ENCODE assay signal across 18 cellular contexts in genomic region chr2:46013726-46014125, GRCh38.
A peak's percentile ranks its signal among the peaks of the same experiment; 100 is the strongest.
DNase-seq lines count a peak whose midpoint lies in the region; ATAC-seq and TF ChIP-seq lines count a peak whose summit lies in the region.
"Had no signal": no experiment of that assay in that cellular context is flagged by ENCODE, and none has a peak within 500 bp of the region (broad histone marks: within the 10 kb centered on the region; RNA-seq: fewer than 3 reads in every experiment).

No MANE protein-coding gene starts in this region.

- H3K79me1 ChIP-seq in H9 (ENCODE audit: insufficient read depth, low read depth, low read length, poor library complexity, severe bottlenecking) = no peaks in the 10 kb centered on the region

- peaks cover 61% of the 10 kb centered on the region for H3K4me1 Mint-ChIP-seq in activated CD4-positive, alpha-beta memory T cell treated with anti-CD3 and anti-CD28 coated beads, Interleukin-2, amount 10 ng/mL, durations not matched to agents 7 days and 5 days
- H3K4me1 Mint-ChIP-seq in activated CD4-positive, alpha-beta memory T cell treated with anti-CD3 and anti-CD28 coated beads for 36 hours (ENCODE audit: low read depth) = peaks cover 12% of the 10 kb centered on the region
- H3K4me1 Mint-ChIP-seq in H9 = peaks cover 25 to 33% of the 10 kb centered on the region in 2 experiments
- peaks cover 34% of the 10 kb centered on the region for H3K4me1 Mint-ChIP-seq in endothelial cell (ENCODE audit: unreplicated experiment)
- H3K4me1 Mint-ChIP-seq in stimulated activated effector memory CD8-positive, alpha-beta T cell treated with anti-CD3 and anti-CD28 coated beads, Interleukin-12 subunit alpha, Interleukin-12 subunit beta, amount 100 ng/mL, for 72 hours = peaks cover 44% of the 10 kb centered on the region
- no peaks in the 10 kb centered on the region for H3K4me1 Mint-ChIP-seq in activated CD4-positive, alpha-beta T cell treated with anti-CD3 and anti-CD28 coated beads for 36 hours
- H3K4me1 Mint-ChIP-seq: CD8-positive, alpha-beta memory T cell had no signal

- H3K9me3 ChIP-seq in H9 (ENCODE audit: control insufficient read depth, low read depth, low read length) = no peaks in the 10 kb centered on the region
- H3K9me3 ChIP-seq: BLaER1, Caco-2 had no signal

- H2BK15ac ChIP-seq in H9 (ENCODE audit: low read depth, low read length) = no peak overlapping the region

- H3K56ac ChIP-seq in H9 (ENCODE audit: insufficient read length, low read depth, low read length) = no peak overlapping the region

- no peaks in the 10 kb centered on the region for H3K79me2 ChIP-seq in H9 (ENCODE audit: insufficient read depth, low read length)

- no peak overlapping the region for H3K4ac ChIP-seq in H9 (ENCODE audit: low read depth, low read length)

- no peaks in the 10 kb centered on the region for H3K23me2 ChIP-seq in H9 (ENCODE audit: insufficient read length, low read depth, low read length, poor library complexity, severe bottlenecking)

- H3T11ph ChIP-seq in H9 (ENCODE audit: low read length) = no peak overlapping the region

- no peak overlapping the region for H3K9ac ChIP-seq in H9 (ENCODE audit: extremely low read depth, insufficient read length, low read length)
- H3K9ac ChIP-seq: BLaER1, GM23248 had no signal

- H3K27ac ChIP-seq in H9 (ENCODE audit: insufficient read length, low read depth, low read length) = no peak overlapping the region
- H3K27ac ChIP-seq: 22Rv1, BLaER1, GM23248 had no signal

- no peak overlapping the region for H3K18ac ChIP-seq in H9 (ENCODE audit: insufficient read length, low read depth, low read length)

- H4K91ac ChIP-seq in H9 (ENCODE audit: insufficient read length, low read depth, low read length) = no peak overlapping the region

- H3K27me3 ChIP-seq in H9 (ENCODE audit: insufficient read depth, low read length) = no peaks in the 10 kb centered on the region
- H3K27me3 ChIP-seq: BLaER1 had no signal

- H3K36me3 Mint-ChIP-seq in activated CD4-positive, alpha-beta memory T cell treated with anti-CD3 and anti-CD28 coated beads, Interleukin-2, amount 10 ng/mL, durations not matched to agents 7 days and 5 days (ENCODE audit: low read depth) = peaks cover 43% of the 10 kb centered on the region
- peaks cover 3% of the 10 kb centered on the region for H3K36me3 Mint-ChIP-seq in activated CD4-positive, alpha-beta memory T cell treated with anti-CD3 and anti-CD28 coated beads for 36 hours
- H3K36me3 Mint-ChIP-seq in H9 (ENCODE audit: insufficient read depth in 1 of 3, low read depth in 3 of 3) (no peaks in the 10 kb centered on the region; a peak in 1 of 7 replicates), endothelial cell (ENCODE audit: low read depth, unreplicated experiment) (peaks cover 4% of the 10 kb centered on the region)
- H3K36me3 Mint-ChIP-seq in stimulated activated effector memory CD8-positive, alpha-beta T cell treated with anti-CD3 and anti-CD28 coated beads, Interleukin-12 subunit alpha, Interleukin-12 subunit beta, amount 100 ng/mL, for 72 hours = peaks cover 18% of the 10 kb centered on the region
- H3K36me3 Mint-ChIP-seq in activated CD4-positive, alpha-beta T cell treated with anti-CD3 and anti-CD28 coated beads for 36 hours (ENCODE audit: low read depth) = peaks cover 5% of the 10 kb centered on the region

- H3K4me1 ChIP-seq in H9 (ENCODE audit: insufficient read depth, low read length) = peaks cover 15% of the 10 kb centered on the region
- H3K4me1 ChIP-seq: Caco-2 had no signal

- no peak overlapping the region for H3K14ac ChIP-seq in H9 (ENCODE audit: insufficient read depth, low read length)

- no peak overlapping the region for H3K4me3 Mint-ChIP-seq in activated CD4-positive, alpha-beta memory T cell treated with anti-CD3 and anti-CD28 coated beads, Interleukin-2, amount 10 ng/mL, durations not matched to agents 7 days and 5 days
- no peak overlapping the region for H3K4me3 Mint-ChIP-seq in activated CD4-positive, alpha-beta memory T cell treated with anti-CD3 and anti-CD28 coated beads for 36 hours
- no peak overlapping the region for H3K4me3 Mint-ChIP-seq in H9
- H3K4me3 Mint-ChIP-seq in endothelial cell (ENCODE audit: unreplicated experiment) = peak overlapping the region; percentile 8
- H3K4me3 Mint-ChIP-seq in stimulated activated effector memory CD8-positive, alpha-beta T cell treated with anti-CD3 and anti-CD28 coated beads, Interleukin-12 subunit alpha, Interleukin-12 subunit beta, amount 100 ng/mL, for 72 hours = no peak overlapping the region
- H3K4me3 Mint-ChIP-seq in activated CD4-positive, alpha-beta T cell treated with anti-CD3 and anti-CD28 coated beads for 36 hours = no peak overlapping the region
- H3K4me3 Mint-ChIP-seq: CD8-positive, alpha-beta memory T cell had no signal

- no peak overlapping the region for H3K4me2 ChIP-seq in H9 (ENCODE audit: insufficient read depth, insufficient read length, low read length)
- H3K4me2 ChIP-seq: BLaER1 had no signal

- POLR2A ChIA-PET in activated CD4-positive, alpha-beta memory T cell treated with anti-CD3 and anti-CD28 coated beads, Interleukin-2, amount 10 ng/mL, durations not matched to agents 7 days and 5 days (lab: Charles Lee) = interaction anchor here (0.7 kb wide), 1 partner anchor 24 kb away, joined by 3 read pairs; no protein-coding TSS in a partner anchor
- POLR2A ChIA-PET in activated CD4-positive, alpha-beta memory T cell treated with anti-CD3 and anti-CD28 coated beads for 36 hours (lab: Charles Lee) = interaction anchor here (1.3 kb wide), 1 partner anchor 12 kb away, joined by 3 read pairs; no protein-coding TSS in a partner anchor
- POLR2A ChIA-PET in activated CD4-positive, alpha-beta T cell treated with anti-CD3 and anti-CD28 coated beads for 36 hours (lab: Charles Lee) = no interaction called here

- H2BK120ac ChIP-seq in H9 (ENCODE audit: low read depth, low read length, poor library complexity, severe bottlenecking) = no peak overlapping the region

- ATAC-seq in stimulated activated effector memory CD8-positive, alpha-beta T cell treated with anti-CD3 and anti-CD28 coated beads, Interleukin-12 subunit alpha, Interleukin-12 subunit beta, amount 100 ng/mL, for 72 hours = no peak
- no peak for ATAC-seq in activated CD4-positive, alpha-beta T cell treated with anti-CD3 and anti-CD28 coated beads for 36 hours
- ATAC-seq: K562 had no signal

- no peak overlapping the region for H2BK5ac ChIP-seq in H9 (ENCODE audit: insufficient read length, low read length)

- DNase-seq in activated CD4-positive, alpha-beta memory T cell treated with anti-CD3 and anti-CD28 coated beads, Interleukin-2, amount 10 ng/mL, durations not matched to agents 7 days and 5 days = peak; percentile 4
- DNase-seq in activated CD4-positive, alpha-beta memory T cell treated with anti-CD3 and anti-CD28 coated beads for 36 hours = no peak
- DNase-seq in H9 (no peak), endothelial cell (ENCODE audit: low spot score) (no peak), NCI-H82 (lab: John Stamatoyannopoulos, UW) (no peak), NCI-H510A (lab: John Stamatoyannopoulos, UW) (no peak)
- DNase-seq in stimulated activated effector memory CD8-positive, alpha-beta T cell treated with anti-CD3 and anti-CD28 coated beads, Interleukin-12 subunit alpha, Interleukin-12 subunit beta, amount 100 ng/mL, for 72 hours (ENCODE audit: low spot score in 2 of 2) = no peak
- DNase-seq in activated CD4-positive, alpha-beta T cell treated with anti-CD3 and anti-CD28 coated beads for 36 hours = no peak
- DNase-seq: AML-193; Caco-2; CD8-positive, alpha-beta memory T cell; DMS53; GF-D8; GM23248; HCEC 1CT had no signal

- H3K27me3 Mint-ChIP-seq in activated CD4-positive, alpha-beta memory T cell treated with anti-CD3 and anti-CD28 coated beads, Interleukin-2, amount 10 ng/mL, durations not matched to agents 7 days and 5 days = no peaks in the 10 kb centered on the region
- no peaks in the 10 kb centered on the region for H3K27me3 Mint-ChIP-seq in activated CD4-positive, alpha-beta memory T cell treated with anti-CD3 and anti-CD28 coated beads for 36 hours
- no peaks in the 10 kb centered on the region for H3K27me3 Mint-ChIP-seq in H9 (ENCODE audit: low read depth)
- H3K27me3 Mint-ChIP-seq in endothelial cell (ENCODE audit: unreplicated experiment) = peaks cover 6% of the 10 kb centered on the region
- no peaks in the 10 kb centered on the region for H3K27me3 Mint-ChIP-seq in activated CD4-positive, alpha-beta T cell treated with anti-CD3 and anti-CD28 coated beads for 36 hours
- H3K27me3 Mint-ChIP-seq: CD8-positive, alpha-beta memory T cell had no signal

- H2BK12ac ChIP-seq in H9 (ENCODE audit: insufficient read length, low read depth, low read length) = peak overlapping the region; percentile 4

- WGBS in H9 (ENCODE audit: extremely low coverage, insufficient read length, low lambda C conversion rate) = no CpG with 5 or more reads among the region's 5 CpGs

- TF ChIP-seq CTCF in H9 (conservative IDR thresholded peaks at IDR 0.05) (no peak), endothelial cell (IDR thresholded peaks at IDR 0.05; ENCODE audit: unreplicated experiment) (no peak)

- H3K9me3 Mint-ChIP-seq in activated CD4-positive, alpha-beta memory T cell treated with anti-CD3 and anti-CD28 coated beads, Interleukin-2, amount 10 ng/mL, durations not matched to agents 7 days and 5 days = no peaks in the 10 kb centered on the region
- H3K9me3 Mint-ChIP-seq in activated CD4-positive, alpha-beta memory T cell treated with anti-CD3 and anti-CD28 coated beads for 36 hours = no peaks in the 10 kb centered on the region
- no peaks in the 10 kb centered on the region for H3K9me3 Mint-ChIP-seq in H9
- H3K9me3 Mint-ChIP-seq in endothelial cell (ENCODE audit: unreplicated experiment) = no peaks in the 10 kb centered on the region
- H3K9me3 Mint-ChIP-seq in stimulated activated effector memory CD8-positive, alpha-beta T cell treated with anti-CD3 and anti-CD28 coated beads, Interleukin-12 subunit alpha, Interleukin-12 subunit beta, amount 100 ng/mL, for 72 hours = no peaks in the 10 kb centered on the region
- no peaks in the 10 kb centered on the region for H3K9me3 Mint-ChIP-seq in activated CD4-positive, alpha-beta T cell treated with anti-CD3 and anti-CD28 coated beads for 36 hours (ENCODE audit: low read depth)
- H3K9me3 Mint-ChIP-seq: CD8-positive, alpha-beta memory T cell had no signal

- no peak overlapping the region for H4K5ac ChIP-seq in H9 (ENCODE audit: insufficient read length, low read depth, low read length)

- H3K27ac Mint-ChIP-seq in activated CD4-positive, alpha-beta memory T cell treated with anti-CD3 and anti-CD28 coated beads, Interleukin-2, amount 10 ng/mL, durations not matched to agents 7 days and 5 days = no peak overlapping the region
- no peak overlapping the region for H3K27ac Mint-ChIP-seq in activated CD4-positive, alpha-beta memory T cell treated with anti-CD3 and anti-CD28 coated beads for 36 hours
- H3K27ac Mint-ChIP-seq in H9 (no peak overlapping the region), endothelial cell (ENCODE audit: unreplicated experiment) (no peak overlapping the region)
- peak overlapping the region; percentile 85 for H3K27ac Mint-ChIP-seq in stimulated activated effector memory CD8-positive, alpha-beta T cell treated with anti-CD3 and anti-CD28 coated beads, Interleukin-12 subunit alpha, Interleukin-12 subunit beta, amount 100 ng/mL, for 72 hours
- no peak overlapping the region for H3K27ac Mint-ChIP-seq in activated CD4-positive, alpha-beta T cell treated with anti-CD3 and anti-CD28 coated beads for 36 hours
- H3K27ac Mint-ChIP-seq: CD8-positive, alpha-beta memory T cell had no signal

- no peak overlapping the region for H2AK5ac ChIP-seq in H9 (ENCODE audit: insufficient read length, low read length)

- no peak overlapping the region for H4K8ac ChIP-seq in H9 (replicated peaks; ENCODE audit: insufficient read length, low read depth, low read length)

- no peak overlapping the region for H2BK20ac ChIP-seq in H9 (ENCODE audit: low read depth, low read length, poor library complexity, severe bottlenecking)

- no peak overlapping the region for H3K23ac ChIP-seq in H9 (ENCODE audit: insufficient read length, low read depth, low read length)

- H2AFZ ChIP-seq in H9 (ENCODE audit: low read length) = no peak overlapping the region
- H2AFZ ChIP-seq: GM23248 had no signal

- no peaks in the 10 kb centered on the region for H4K20me1 ChIP-seq in H9 (ENCODE audit: control insufficient read depth, insufficient read depth, insufficient read length)

- intact Hi-C loops in activated CD4-positive, alpha-beta memory T cell treated with anti-CD3 and anti-CD28 coated beads for 36 hours (cut with micrococcal nuclease) = loop anchor here (5.0 kb wide), 1 partner anchor 34 kb away; no protein-coding TSS in a partner anchor
- intact Hi-C loops in activated CD4-positive, alpha-beta T cell treated with anti-CD3 and anti-CD28 coated beads for 36 hours (cut with DNase I, micrococcal nuclease) = loop anchor here (5.0 kb wide), 4 partner anchors 54 to 874 kb away; partner anchors contain the start of gene EPAS1 (in 1 of the 2)

- CTCF ChIA-PET in activated CD4-positive, alpha-beta memory T cell treated with anti-CD3 and anti-CD28 coated beads, Interleukin-2, amount 10 ng/mL, durations not matched to agents 7 days and 5 days (lab: Charles Lee) = interaction anchor here (0.9 to 2.7 kb wide), 5 partner anchors 15 to 447 kb away, joined by 4 to 17 read pairs (median 5); no protein-coding TSS in a partner anchor
- CTCF ChIA-PET in activated CD4-positive, alpha-beta memory T cell treated with anti-CD3 and anti-CD28 coated beads for 36 hours (lab: Charles Lee) = interaction anchor here (0.9 to 1.3 kb wide), 5 partner anchors 20 to 352 kb away, joined by 3 to 6 read pairs (median 4); no protein-coding TSS in a partner anchor
- CTCF ChIA-PET in activated CD4-positive, alpha-beta T cell treated with anti-CD3 and anti-CD28 coated beads for 36 hours (lab: Charles Lee) = interaction anchor here (0.7 to 2.2 kb wide), 8 partner anchors 12 to 450 kb away, joined by 3 to 6 read pairs (median 3); no protein-coding TSS in a partner anchor
